In genomic region chr1:92817986-92818764, GRCh38 we compare ENCODE assay signal across 9 cellular contexts. TPM values are rescaled to one million over a fixed set of nuclear protein-coding genes. Genes with fewer than 3 reads are reported as not detected.
DNase-seq lines count a peak whose midpoint lies in the region; ATAC-seq and TF ChIP-seq lines count a peak whose summit lies in the region.
"Had no signal": no experiment of that assay in that cellular context is flagged by ENCODE, and none has a peak within 500 bp of the region (broad histone marks: within the 10 kb centered on the region; RNA-seq: fewer than 3 reads in every experiment).

No MANE protein-coding gene starts in this region.

- no peaks in the 10 kb centered on the region for H3K9me3 ChIP-seq in SK-N-SH
- H3K9me3 ChIP-seq in smooth muscle cell (replicated peaks; ENCODE audit: low read depth), result no peaks in the 10 kb centered on the region

- H3K79me2 ChIP-seq in SK-N-SH (ENCODE audit: insufficient read depth) (no peaks in the 10 kb centered on the region), smooth muscle cell (ENCODE audit: low read depth) (no peaks in the 10 kb centered on the region)

- H3F3A ChIP-seq in SK-N-SH (replicated peaks; ENCODE audit: insufficient read depth) (no peaks in the 10 kb centered on the region), smooth muscle cell (ENCODE audit: low read depth) (no peaks in the 10 kb centered on the region)

- 91% methylated on average over 3 of the region's 3 CpGs for WGBS in SK-N-SH (ENCODE audit: low lambda C conversion rate)
- WGBS in smooth muscle cell (ENCODE audit: low lambda C conversion rate), result 95% methylated on average over 3 of the region's 3 CpGs

- H3K27ac ChIP-seq in SK-N-SH (ENCODE audit: low read depth in 2 of 2, low read length in 1 of 2) (no peak overlapping the region), smooth muscle cell (ENCODE audit: low read depth) (no peak overlapping the region)

- no peaks in the 10 kb centered on the region for H3K9me2 ChIP-seq in SK-N-SH

- H3K4me1 ChIP-seq in SK-N-SH (ENCODE audit: control insufficient read depth in 1 of 2, insufficient read depth in 2 of 2, low read depth in 1 of 2, low read length in 1 of 2), result no peaks in the 10 kb centered on the region
- no peaks in the 10 kb centered on the region for H3K4me1 ChIP-seq in smooth muscle cell (ENCODE audit: low read depth)

- TF ChIP-seq EP300 in SK-N-SH (IDR thresholded peaks at IDR 0.05; ENCODE audit: borderline replicate concordance in 1 of 2, low read depth in 1 of 2, low read length in 1 of 2), result no peak

- no peaks in the 10 kb centered on the region for H4K20me1 ChIP-seq in SK-N-SH (ENCODE audit: insufficient read depth)
- no peaks in the 10 kb centered on the region for H4K20me1 ChIP-seq in smooth muscle cell (ENCODE audit: low read depth)

- H2AFZ ChIP-seq in SK-N-SH (ENCODE audit: low read depth), result no peak overlapping the region
- no peak overlapping the region for H2AFZ ChIP-seq in smooth muscle cell (ENCODE audit: low read depth)

- H3K27ac Mint-ChIP-seq in natural killer cell, result no peak overlapping the region
- H3K27ac Mint-ChIP-seq in natural killer cell treated with Interleukin-12 subunit alpha and Interleukin-12 subunit beta and Interleukin-15 and Interleukin-18, amount 100 ng/mL, for 72 hours, result no peak overlapping the region
- H3K27ac Mint-ChIP-seq: stimulated activated naive CD8-positive, alpha-beta T cell treated with anti-CD3 and anti-CD28 coated beads, Interleukin-15, Interleukin-2, amounts not matched to agents 100 ng/mL and 50 ng/mL, for 24 hours had no signal

- H3K27me3 Mint-ChIP-seq in natural killer cell (ENCODE audit: low read depth in 2 of 2), result peaks cover 14 to 28% of the 10 kb centered on the region in 2 donors
- H3K27me3 Mint-ChIP-seq in natural killer cell treated with Interleukin-12 subunit alpha and Interleukin-12 subunit beta and Interleukin-15 and Interleukin-18, amount 100 ng/mL, for 72 hours, result peaks cover 30 to 31% of the 10 kb centered on the region in 2 donors

- H3K36me3 Mint-ChIP-seq in natural killer cell, result no peaks in the 10 kb centered on the region
- H3K36me3 Mint-ChIP-seq in natural killer cell treated with Interleukin-12 subunit alpha and Interleukin-12 subunit beta and Interleukin-15 and Interleukin-18, amount 100 ng/mL, for 72 hours, result no peaks in the 10 kb centered on the region

- no peak overlapping the region for H3K4me3 Mint-ChIP-seq in natural killer cell
- H3K4me3 Mint-ChIP-seq in natural killer cell treated with Interleukin-12 subunit alpha and Interleukin-12 subunit beta and Interleukin-15 and Interleukin-18, amount 100 ng/mL, for 72 hours, result no peak overlapping the region
- H3K4me3 Mint-ChIP-seq: stimulated activated naive CD8-positive, alpha-beta T cell treated with anti-CD3 and anti-CD28 coated beads, Interleukin-15, Interleukin-2, amounts not matched to agents 100 ng/mL and 50 ng/mL, for 24 hours had no signal

- TF ChIP-seq CTCF in natural killer cell (IDR thresholded peaks at IDR 0.05) (peak; percentile 61), SK-N-SH (IDR thresholded peaks at IDR 0.05) (peak; percentile 65), smooth muscle cell (IDR thresholded peaks at IDR 0.05; ENCODE audit: borderline replicate concordance, insufficient read depth, poor library complexity, severe bottlenecking) (peak; percentile 55)

- H3K4me3 ChIP-seq in SK-N-SH (ENCODE audit: low read depth in 2 of 2, low read length in 1 of 2) (no peak overlapping the region; a peak in 1 of 4 replicates), smooth muscle cell (no peak overlapping the region)

- CTCF ChIA-PET in HEK293T (lab: Yijun Ruan, JAX) (interaction anchor here (0.6 to 3.8 kb wide), 13 partner anchors 9 to 508 kb away, joined by 3 to 25 read pairs (median 4); partner anchors contain the start of gene RPL5), SK-N-SH (lab: Yijun Ruan, JAX) (interaction anchor here (0.5 to 2.8 kb wide), 18 partner anchors 10 to 827 kb away, joined by 3 to 17 read pairs (median 4); partner anchors contain the start of genes EVI5 and RPL5)

- intact Hi-C loops in natural killer cell (cut with micrococcal nuclease), result loop anchor here (1.0 kb wide), 2 partner anchors 69 to 821 kb away; no protein-coding TSS in a partner anchor

- H3K36me3 ChIP-seq in SK-N-SH (replicated peaks in 1 of 2; ENCODE audit: control insufficient read depth in 1 of 2, insufficient read depth in 2 of 2, low read length in 1 of 2), result no peaks in the 10 kb centered on the region
- H3K36me3 ChIP-seq in smooth muscle cell (ENCODE audit: low read depth), result no peaks in the 10 kb centered on the region

- DNase-seq in natural killer cell (no peak), HEK293T (ENCODE audit: extremely low spot score) (peak; percentile 61), SK-N-SH (peak; percentile 38), foreskin melanocyte (peak; percentile 40), smooth muscle cell (lab: John Stamatoyannopoulos, UW; ENCODE audit: unreplicated experiment) (no peak), NCI-H187 (lab: John Stamatoyannopoulos, UW) (no peak)
- no peak for DNase-seq in natural killer cell treated with Interleukin-12 subunit alpha and Interleukin-12 subunit beta and Interleukin-15 and Interleukin-18, amount 100 ng/mL, for 72 hours (ENCODE audit: low spot score)

- H3K27me3 ChIP-seq in SK-N-SH (ENCODE audit: insufficient read depth) (no peaks in the 10 kb centered on the region), smooth muscle cell (ENCODE audit: low read depth) (no peaks in the 10 kb centered on the region)

- no peaks in the 10 kb centered on the region for H3K4me1 Mint-ChIP-seq in natural killer cell
- no peaks in the 10 kb centered on the region for H3K4me1 Mint-ChIP-seq in natural killer cell treated with Interleukin-12 subunit alpha and Interleukin-12 subunit beta and Interleukin-15 and Interleukin-18, amount 100 ng/mL, for 72 hours (ENCODE audit: low read depth in 2 of 2)

- POLR2A ChIA-PET in HEK293T (lab: Yijun Ruan, JAX), result interaction anchor here (1.3 kb wide), 1 partner anchor 14 kb away, joined by 7 read pairs; the partner anchor contains the start of gene RPL5
- POLR2A ChIA-PET in SK-N-SH (lab: Yijun Ruan, JAX), result interaction anchor here (1.8 kb wide), 1 partner anchor 14 kb away, joined by 8 read pairs; the partner anchor contains the start of gene RPL5

- peak; percentile 61 for TF ChIP-seq RAD21 in SK-N-SH (IDR thresholded peaks at IDR 0.05; ENCODE audit: low read length)

- no peaks in the 10 kb centered on the region for H3K9me3 Mint-ChIP-seq in natural killer cell
- no peaks in the 10 kb centered on the region for H3K9me3 Mint-ChIP-seq in natural killer cell treated with Interleukin-12 subunit alpha and Interleukin-12 subunit beta and Interleukin-15 and Interleukin-18, amount 100 ng/mL, for 72 hours
- H3K9me3 Mint-ChIP-seq: stimulated activated naive CD8-positive, alpha-beta T cell treated with anti-CD3 and anti-CD28 coated beads, Interleukin-15, Interleukin-2, amounts not matched to agents 100 ng/mL and 50 ng/mL, for 24 hours had no signal

- no peak overlapping the region for H3K4me2 ChIP-seq in SK-N-SH
- no peak overlapping the region for H3K4me2 ChIP-seq in smooth muscle cell

- H3K9ac ChIP-seq in SK-N-SH (no peak overlapping the region), smooth muscle cell (ENCODE audit: low read depth) (no peak overlapping the region)

- peak; percentile 65 to 78 (median 67) for ATAC-seq in natural killer cell
- no peak for ATAC-seq in natural killer cell treated with Interleukin-12 subunit alpha and Interleukin-12 subunit beta and Interleukin-15 and Interleukin-18, amount 100 ng/mL, for 72 hours
- no peak for ATAC-seq in HG02884 (IDR thresholded peaks at IDR 0.05; ENCODE audit: unreplicated experiment)

TF ChIP-seq in HEK293T, 16 proteins besides CTCF, POLR2A, EP300 and RAD21 (continues in another document):
- TF ChIP-seq HDGF (IDR thresholded peaks at IDR 0.05; ENCODE audit: borderline replicate concordance), result no peak
- no peak for TF ChIP-seq ARNT (IDR thresholded peaks at IDR 0.05)
- TF ChIP-seq FOXA1 (IDR thresholded peaks at IDR 0.05), result no peak
- TF ChIP-seq ELF4 (IDR thresholded peaks at IDR 0.05), result no peak

TF ChIP-seq in SK-N-SH, 30 proteins besides CTCF, POLR2A, EP300 and RAD21:
- no peak for TF ChIP-seq NFIC (IDR thresholded peaks at IDR 0.05; ENCODE audit: borderline replicate concordance)
- TF ChIP-seq FOSL2 (IDR thresholded peaks at IDR 0.05; ENCODE audit: borderline replicate concordance, low read depth), result no peak
- peak; percentile 53 for TF ChIP-seq SMC3 (IDR thresholded peaks at IDR 0.05; ENCODE audit: low read depth, low read length)
- TF ChIP-seq GABPA (IDR thresholded peaks at IDR 0.05; ENCODE audit: low read depth), result no peak
- no peak for TF ChIP-seq RFX5 (IDR thresholded peaks at IDR 0.05; ENCODE audit: low read length)
- no peak for TF ChIP-seq ELF1 (IDR thresholded peaks at IDR 0.05)
- TF ChIP-seq FOXJ3 (CRISPR knock-in tag; IDR thresholded peaks at IDR 0.05), result no peak

RNA-seq across cellular contexts. Expression of gene RPL5, which starts 13.7 kb away (rescaled TPM):
- total RNA-seq in natural killer cell (100 to 1,000 TPM; 573 to 679 (median 647) TPM), smooth muscle cell (1,043 and 1,121 TPM in 2 replicates)
- total RNA-seq in natural killer cell treated with Interleukin-12 subunit alpha and Interleukin-12 subunit beta and Interleukin-15 and Interleukin-18, amount 100 ng/mL, for 72 hours, result 100 to 1,000 TPM; 647 to 909 TPM
- polyA plus RNA-seq in SK-N-SH (2012; rRNA removed) (1,489 and 2,038 TPM in 2 replicates), smooth muscle cell (570 and 596 TPM in 2 replicates)
- 2,248 and 2,505 TPM in 2 replicates for polyA plus RNA-seq in SK-N-SH (2012; cell fraction: cytosol; rRNA removed)
- polyA plus RNA-seq in SK-N-SH (2012; cell fraction: nucleus; rRNA removed), result 308 and 535 TPM in 2 replicates

RNA-seq across cellular contexts. Expression of gene EVI5, which starts 33.3 kb away (rescaled TPM):
- total RNA-seq in natural killer cell (1 to 10 TPM; 3.9 to 6.0 (median 5.5) TPM), smooth muscle cell (45.2 and 47.6 TPM in 2 replicates)
- 1 to 10 TPM; 1.2 to 6.1 TPM for total RNA-seq in natural killer cell treated with Interleukin-12 subunit alpha and Interleukin-12 subunit beta and Interleukin-15 and Interleukin-18, amount 100 ng/mL, for 72 hours
- polyA plus RNA-seq in SK-N-SH (2012; rRNA removed) (5.7 and 6.2 TPM in 2 replicates), smooth muscle cell (30.0 and 35.4 TPM in 2 replicates)
- polyA plus RNA-seq in SK-N-SH (2012; cell fraction: cytosol; rRNA removed), result 8.6 and 11.2 TPM in 2 replicates
- 3.4 and 6.4 TPM in 2 replicates for polyA plus RNA-seq in SK-N-SH (2012; cell fraction: nucleus; rRNA removed)

Comparison
In these comparisons a context has a peak if more than half of its experiments do, and no peak if none do; other contexts are left out.
1. ATAC-seq: peak in natural killer cell (3 of 3); none in natural killer cell treated with Interleukin-12 subunit alpha and Interleukin-12 subunit beta and Interleukin-15 and Interleukin-18, amount 100 ng/mL, for 72 hours (0 of 2) and HG02884 (single experiment).
2. DNase-seq: peak in HEK293T (single experiment), SK-N-SH (single experiment) and foreskin melanocyte (single experiment); none in natural killer cell (single experiment), natural killer cell treated with Interleukin-12 subunit alpha and Interleukin-12 subunit beta and Interleukin-15 and Interleukin-18, amount 100 ng/mL, for 72 hours (single experiment), smooth muscle cell (single experiment) and NCI-H187 (0 of 2).
3. Peak in every context shown above with its lines, with median percentiles within 50 percentile points of each other: CTCF ChIP-seq.